In genomic region chr15:81000626-81001179, GRCh38 we compare ENCODE assay signal across 8 cellular contexts. TPM values are rescaled to one million over a fixed set of nuclear protein-coding genes. Genes with fewer than 3 reads are reported as not detected.
DNase-seq lines count a peak whose midpoint lies in the region; ATAC-seq and TF ChIP-seq lines count a peak whose summit lies in the region.

Gene TLNRD1 (plus strand): TSS chr15:81000923. CDS start chr15:81002272, 1,349 bp downstream.

- H3K4me1 ChIP-seq in prostate gland (replicated peaks) (peaks cover 3% of the 10 kb centered on the region), upper lobe of right lung (peaks cover 36% of the 10 kb centered on the region)

- no peaks in the 10 kb centered on the region for H3K36me3 ChIP-seq in prostate gland
- peaks cover 20% of the 10 kb centered on the region for H3K36me3 ChIP-seq in upper lobe of right lung

- WGBS in prostate gland = under 1% methylated on average over 51 of the region's 67 CpGs

- H3K9me3 ChIP-seq in prostate gland = no peaks in the 10 kb centered on the region
- H3K9me3 ChIP-seq in upper lobe of right lung = no peaks in the 10 kb centered on the region

- peak; percentile 84 for TF ChIP-seq POLR2A in prostate gland (IDR thresholded peaks at IDR 0.05)

- in situ Hi-C loops in GM13977 (cut with MboI; ENCODE audit: low pct_unique_long_range_greater_than_20kb, low sequenced_read_pairs, unreplicated experiment) = no loop called here

- H3K36me3 Mint-ChIP-seq in T-helper 1 cell treated with Interleukin-12 subunit alpha and Interleukin-12 subunit beta and Interleukin-4 antibody, amounts not matched to agents 30 μg/mL and 1 μg/mL, for 36 hours (ENCODE audit: low read depth) = peaks cover 28% of the 10 kb centered on the region

- TF ChIP-seq CTCF in GM13977 (IDR thresholded peaks at IDR 0.05; ENCODE audit: extremely low read depth, insufficient read depth, missing control alignments) (no peak), prostate gland (IDR thresholded peaks at IDR 0.05) (no peak), upper lobe of right lung (IDR thresholded peaks at IDR 0.05) (no peak)

- peak within 1 kb of the TSS; percentile 90 for H3K27ac Mint-ChIP-seq in T-helper 1 cell treated with Interleukin-12 subunit alpha and Interleukin-12 subunit beta and Interleukin-4 antibody, amounts not matched to agents 30 μg/mL and 1 μg/mL, for 36 hours

- ATAC-seq in HG02852 (IDR thresholded peaks at IDR 0.05; ENCODE audit: unreplicated experiment) = peak; percentile 67
- ATAC-seq in left cardiac atrium = peak; percentile 81 to 90
- ATAC-seq in upper lobe of right lung = peak; percentile 89

- H3K9me3 Mint-ChIP-seq in T-helper 1 cell treated with Interleukin-12 subunit alpha and Interleukin-12 subunit beta and Interleukin-4 antibody, amounts not matched to agents 30 μg/mL and 1 μg/mL, for 36 hours = no peaks in the 10 kb centered on the region

- peak within 1 kb of the TSS; percentile 90 to 96 for H3K4me3 ChIP-seq in prostate gland
- H3K4me3 ChIP-seq in upper lobe of right lung = peak within 1 kb of the TSS; percentile 90

- DNase-seq in GM13977 (ENCODE audit: low spot score) = peak; percentile 92
- DNase-seq in NCI-H146 treated with DMSO at 0.1 percent for 48 hours (lab: John Stamatoyannopoulos, UW; ENCODE audit: unreplicated experiment) = peak; percentile 60
- peak; percentile 89 for DNase-seq in amniotic epithelial cell (ENCODE audit: low read depth)
- peak; percentile 93 for DNase-seq in left cardiac atrium
- peak; percentile 90 for DNase-seq in prostate gland (ENCODE audit: low spot score)
- peak; percentile 96 for DNase-seq in upper lobe of right lung

- no peaks in the 10 kb centered on the region for H3K27me3 ChIP-seq in prostate gland (replicated peaks; ENCODE audit: insufficient read depth)
- no peaks in the 10 kb centered on the region for H3K27me3 ChIP-seq in upper lobe of right lung

- intact Hi-C loops in left cardiac atrium (cut with DNase I) (no loop called here), prostate gland (cut with DNase I) (no loop called here), upper lobe of right lung (cut with DNase I) (no loop called here)

- no peaks in the 10 kb centered on the region for H3K27me3 Mint-ChIP-seq in T-helper 1 cell treated with Interleukin-12 subunit alpha and Interleukin-12 subunit beta and Interleukin-4 antibody, amounts not matched to agents 30 μg/mL and 1 μg/mL, for 36 hours (ENCODE audit: low read depth)

- H3K27ac ChIP-seq in prostate gland = peak within 1 kb of the TSS; percentile 95 to 98
- H3K27ac ChIP-seq in upper lobe of right lung = peak within 1 kb of the TSS; percentile 98

- peaks cover 57% of the 10 kb centered on the region for H3K4me1 Mint-ChIP-seq in T-helper 1 cell treated with Interleukin-12 subunit alpha and Interleukin-12 subunit beta and Interleukin-4 antibody, amounts not matched to agents 30 μg/mL and 1 μg/mL, for 36 hours (ENCODE audit: low read depth)

- peak within 1 kb of the TSS; percentile 90 for H3K4me3 Mint-ChIP-seq in T-helper 1 cell treated with Interleukin-12 subunit alpha and Interleukin-12 subunit beta and Interleukin-4 antibody, amounts not matched to agents 30 μg/mL and 1 μg/mL, for 36 hours

RNA-seq across cellular contexts. Expression of gene TLNRD1, which starts in this region (rescaled TPM):
- total RNA-seq in left cardiac atrium (10 to 100 TPM in 1 of 2 donors, 1 to 10 TPM in 1; 9.2 to 19.5 TPM), prostate gland (10 to 100 TPM; 19.3 to 25.4 TPM), upper lobe of right lung (27.8 TPM)

Comparison
In these comparisons a context has a peak if more than half of its experiments do, and no peak if none do; other contexts are left out.
1. Peak in every context shown above with its lines: DNase-seq, ATAC-seq, H3K4me3 ChIP-seq and H3K27ac ChIP-seq.